9 cellular contexts compared by ENCODE assay signal in the genomic region with DNA sequence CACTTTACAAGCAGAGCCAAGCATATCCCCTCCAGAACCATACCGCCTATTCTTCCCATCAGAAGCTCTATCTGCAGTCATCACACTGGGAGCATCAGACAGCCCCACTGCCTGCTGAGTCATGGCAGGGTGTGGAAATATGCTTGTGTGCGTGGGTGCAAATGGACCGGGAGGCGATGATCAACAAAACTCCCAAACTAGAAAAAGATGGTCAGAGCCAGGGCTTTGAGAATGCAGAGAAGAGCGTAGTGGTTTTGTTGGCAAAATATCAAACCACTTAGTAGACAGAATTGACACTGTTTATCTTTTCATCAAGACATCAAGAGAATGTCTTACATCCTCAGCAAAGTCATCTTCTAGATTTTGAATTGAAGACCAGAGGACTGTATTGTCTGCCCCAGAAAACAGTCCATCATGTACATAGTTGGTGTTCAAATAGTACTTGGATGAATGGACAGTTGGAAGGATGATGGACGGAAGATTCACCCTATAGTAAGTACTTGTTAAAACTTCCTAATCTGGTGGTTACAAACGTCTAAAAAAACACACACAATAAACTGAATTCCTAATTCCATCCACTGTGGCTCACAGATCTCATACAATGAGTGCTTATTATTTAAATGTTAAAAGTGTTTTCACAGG. TPM values are rescaled to one million over a fixed set of nuclear protein-coding genes. Genes with fewer than 3 reads are reported as not detected.
DNase-seq lines count a peak whose midpoint lies in the region; ATAC-seq, FAIRE-seq and TF ChIP-seq lines count a peak whose summit lies in the region.
"Had no signal": no experiment of that assay in that cellular context is flagged by ENCODE, and none has a peak within 500 bp of the region (broad histone marks: within the 10 kb centered on the region; RNA-seq: fewer than 3 reads in every experiment).

No MANE protein-coding gene starts in this region.

- POLR2A ChIA-PET in K562 (lab: Yijun Ruan, JAX), result no interaction called here

- H3K23ac ChIP-seq in neuronal stem cell (ENCODE audit: low read depth, low read length, poor library complexity), result no peak overlapping the region

- H3K9ac ChIP-seq in K562 (ENCODE audit: insufficient read depth in 1 of 2, low read depth in 2 of 2, low read length in 2 of 2) (no peak overlapping the region), neuronal stem cell (ENCODE audit: low read depth, low read length, poor library complexity) (no peak overlapping the region)

- H4K20me1 ChIP-seq in K562 (replicated peaks; ENCODE audit: control insufficient read depth, insufficient read depth, low read length), result no peaks in the 10 kb centered on the region

- H2BK5ac ChIP-seq in neuronal stem cell (ENCODE audit: low read length), result no peak overlapping the region

- H3K27ac Mint-ChIP-seq in Calu3 (ENCODE audit: unreplicated experiment), result no peak overlapping the region

- H2AK5ac ChIP-seq in neuronal stem cell (ENCODE audit: low read depth, low read length), result peak overlapping the region; percentile 2

- no peak overlapping the region for H2AFZ ChIP-seq in K562 (ENCODE audit: low read depth, low read length)
- H2AFZ ChIP-seq in neuronal stem cell (ENCODE audit: low read length), result no peak overlapping the region

- peak; percentile 19 for FAIRE-seq in K562 (lab: Jason Lieb, UNC)

- WGBS in K562 (ENCODE audit: insufficient coverage, low coverage, missing lambda C conversion rate), result 2% methylated on average over 5 of the region's 7 CpGs
- no CpG with 5 or more reads among the region's 7 CpGs for WGBS in neuronal stem cell (ENCODE audit: extremely low coverage in 2 of 2, insufficient read length in 2 of 2, insufficient replicate concordance in 1 of 2), 2 donors

- DNase-seq in AG20443 (ENCODE audit: low spot score) (peak; percentile 93), NB4 (ENCODE audit: low read depth) (peak; percentile 45), K562 (ENCODE audit: extremely low read depth in 1 of 4, low spot score in 3 of 4) (peak; percentile 23 to 34 (median 29)), neuronal stem cell (ENCODE audit: low spot score) (no peak), NCI-H187 treated with DMSO at 0.1 percent for 48 hours (lab: John Stamatoyannopoulos, UW) (no peak), NCI-H748 (lab: John Stamatoyannopoulos, UW; ENCODE audit: unreplicated experiment) (no peak), Calu3 (no peak)
- DNase-seq: SW 1271 had no signal

- no peaks in the 10 kb centered on the region for H3K9me1 ChIP-seq in K562 (ENCODE audit: control insufficient read depth, insufficient read depth, low read length)

- in situ Hi-C loops in K562 (cut with MboI), result loop anchor here (5.0 to 25.0 kb wide), 3 partner anchors 125 to 393 kb away; a partner anchor contains a TSS

- no peak overlapping the region for H2BK15ac ChIP-seq in neuronal stem cell (ENCODE audit: low read length)

- H3K4me1 Mint-ChIP-seq in Calu3 (ENCODE audit: low read depth, unreplicated experiment), result no peaks in the 10 kb centered on the region

- H3K36me3 ChIP-seq in K562 (ENCODE audit: control insufficient read depth, insufficient read depth, low read length), result no peaks in the 10 kb centered on the region
- no peaks in the 10 kb centered on the region for H3K36me3 ChIP-seq in neuronal stem cell (replicated peaks in 1 of 2; ENCODE audit: control insufficient read depth in 2 of 2, insufficient read depth in 2 of 2, low read length in 2 of 2)

- intact Hi-C loops in K562 (cut with micrococcal nuclease) (no loop called here), Calu3 (cut with micrococcal nuclease; ENCODE audit: unreplicated experiment) (no loop called here)

- H3K9me3 ChIP-seq in K562 (replicated peaks; ENCODE audit: control insufficient read depth, insufficient read depth, low read depth, low read length) (no peaks in the 10 kb centered on the region), neuronal stem cell (replicated peaks in 1 of 2; ENCODE audit: control insufficient read depth in 2 of 2, insufficient read depth in 1 of 2, low read depth in 1 of 2, low read length in 2 of 2) (no peaks in the 10 kb centered on the region)

- TF ChIP-seq RAD21 in K562 (CRISPR knock-in tag; conservative IDR thresholded peaks at IDR 0.05 in 1 of 2, IDR thresholded peaks at IDR 0.05 in 1 of 2), result no peak

- H3K18ac ChIP-seq in neuronal stem cell (ENCODE audit: low read length), result no peak overlapping the region

- H3K4me2 ChIP-seq in K562 (ENCODE audit: insufficient read depth, low read length), result no peak overlapping the region
- no peak overlapping the region for H3K4me2 ChIP-seq in neuronal stem cell (ENCODE audit: insufficient read depth, low read length, poor library complexity, severe bottlenecking)

- no peak overlapping the region for H2BK120ac ChIP-seq in neuronal stem cell (ENCODE audit: low read depth, low read length)

- no peak overlapping the region for H3K4me3 Mint-ChIP-seq in Calu3 (ENCODE audit: low read depth, unreplicated experiment)

- CTCF ChIA-PET in K562 (lab: Yijun Ruan, JAX; ENCODE audit: low intra/inter-chr PET ratio), result interaction anchor here (0.7 kb wide), 1 partner anchor 209 kb away, joined by 4 read pairs; no protein-coding TSS in a partner anchor
- CTCF ChIA-PET in Calu3 (lab: Charles Lee), result no interaction called here

- peaks cover 5% of the 10 kb centered on the region for H3K36me3 Mint-ChIP-seq in Calu3 (ENCODE audit: insufficient read depth, unreplicated experiment)

- peaks cover 14% of the 10 kb centered on the region for H3K27me3 Mint-ChIP-seq in Calu3 (ENCODE audit: unreplicated experiment)

- H2BK12ac ChIP-seq in neuronal stem cell (ENCODE audit: low read length), result no peak overlapping the region

- H3K14ac ChIP-seq in neuronal stem cell (ENCODE audit: low read length), result no peak overlapping the region

- H3K4ac ChIP-seq in neuronal stem cell (ENCODE audit: low read length), result no peak overlapping the region

- H3K9me3 Mint-ChIP-seq in Calu3 (ENCODE audit: low read depth, unreplicated experiment), result no peaks in the 10 kb centered on the region

- TF ChIP-seq CTCF in NB4 (IDR thresholded peaks at IDR 0.05; ENCODE audit: low read depth, low read length), result no peak
- no peak for TF ChIP-seq CTCF in K562 (IDR thresholded peaks at IDR 0.05 in 2 of 3, conservative IDR thresholded peaks at IDR 0.05 in 1 of 3; ENCODE audit: insufficient read depth in 2 of 3, low read depth in 1 of 3, low read length in 3 of 3)
- TF ChIP-seq CTCF in Calu3 (IDR thresholded peaks at IDR 0.05; ENCODE audit: unreplicated experiment), result no peak

- no peak overlapping the region for H4K8ac ChIP-seq in neuronal stem cell (ENCODE audit: low read depth, low read length)

- ATAC-seq in K562, result no peak
- no peak for ATAC-seq in HG02852 (IDR thresholded peaks at IDR 0.05; ENCODE audit: unreplicated experiment)

- H3K27me3 ChIP-seq in K562 (ENCODE audit: control insufficient read depth in 2 of 2, insufficient read depth in 2 of 2, low read length in 2 of 2) (peaks cover 10 to 45% of the 10 kb centered on the region in 2 experiments; a peak in 3 of 5 replicates), neuronal stem cell (ENCODE audit: control insufficient read depth in 3 of 3, insufficient read depth in 3 of 3, low read depth in 1 of 3, low read length in 3 of 3) (no peaks in the 10 kb centered on the region)

- H3K79me2 ChIP-seq in K562 (ENCODE audit: control insufficient read depth, insufficient read depth, low read length), result no peaks in the 10 kb centered on the region

- H3K79me1 ChIP-seq in neuronal stem cell (ENCODE audit: low read depth, low read length), result no peaks in the 10 kb centered on the region

- H3K4me3 ChIP-seq in NB4 (ENCODE audit: low read depth, low read length) (no peak overlapping the region), K562 (no peak overlapping the region), neuronal stem cell (ENCODE audit: low read length in 2 of 2) (no peak overlapping the region)

- no peaks in the 10 kb centered on the region; a peak in 1 of 5 replicates for H3K4me1 ChIP-seq in K562 (replicated peaks in 1 of 2; ENCODE audit: control insufficient read depth in 2 of 2, insufficient read depth in 2 of 2, low read length in 2 of 2)
- peaks cover 6 to 14% of the 10 kb centered on the region in 2 donors for H3K4me1 ChIP-seq in neuronal stem cell (ENCODE audit: control insufficient read depth in 2 of 2, insufficient read depth in 1 of 2, low read depth in 1 of 2, low read length in 2 of 2)

- BruUV-seq in K562 (replicated peaks; lab: Mats Ljungman, UMichigan) (no TSS peak), Calu3 (replicated peaks; lab: Mats Ljungman, UMichigan) (no TSS peak)

- no peak overlapping the region for H4K91ac ChIP-seq in neuronal stem cell (ENCODE audit: low read depth, low read length, poor library complexity)

- no peak overlapping the region for H3K27ac ChIP-seq in K562 (ENCODE audit: extremely low read depth, low read depth, low read length)
- H3K27ac ChIP-seq in neuronal stem cell (replicated peaks; ENCODE audit: low read length), result no peak overlapping the region

- no peak; the same call in 1 of the 2 replicates for TF ChIP-seq EP300 in K562 (IDR thresholded peaks at IDR 0.05; ENCODE audit: low read length)

- no peak for TF ChIP-seq POLR2A in NB4 (IDR thresholded peaks at IDR 0.05; ENCODE audit: extremely low read depth, insufficient read length)
- TF ChIP-seq POLR2A in K562 (conservative IDR thresholded peaks at IDR 0.05), result no peak

TF ChIP-seq in K562, 482 proteins besides CTCF, POLR2A, EP300 and RAD21 (continues in another document):
- TF ChIP-seq ZNF384 (IDR thresholded peaks at IDR 0.05; ENCODE audit: low read depth, low read length) (no peak), CBFA2T3 (IDR thresholded peaks at IDR 0.05) (0 out of 2 replicates have a peak, but pooled peaks have one; percentile 6), FOSL1 (tag; conservative IDR thresholded peaks at IDR 0.05) (peak; percentile 56), ZNF324 (CRISPR knock-in tag; IDR thresholded peaks at IDR 0.05) (no peak)

RNA-seq across cellular contexts. Expression of a gene that starts 54.9 kb away (rescaled TPM):
- 0.02 TPM in 1 of 2 replicates, not detected in the other for total RNA-seq in K562 (2011; cell fraction: chromatin; rRNA removed; ENCODE audit: low replicate concordance)
- 0.33 TPM in 1 of 2 replicates, not detected in the other for total RNA-seq in K562 (2011; cell fraction: nucleolus; rRNA removed)
- total RNA-seq in K562 (2011; cell fraction: nucleoplasm; rRNA removed), result not detected in 2 replicates
- total RNA-seq in K562 (2014; rRNA removed), result not detected in 2 replicates
- total RNA-seq in K562 (2014; rRNA removed; fragmentation: Illumina TruSeq; extraction: Trizol), result not detected in 2 replicates
- not detected in 2 replicates for total RNA-seq in K562 (2015; rRNA removed; fragmentation: Illumina TruSeq; extraction: Trizol)
- 0.40 and 0.53 TPM in 2 replicates for total RNA-seq in K562 (2021)
- not detected in 2 replicates for polyA plus RNA-seq in K562 (2011; rRNA removed)
- 0.04 and 0.07 TPM in 2 replicates for polyA plus RNA-seq in K562 (2011; cell fraction: cytosol; rRNA removed)
- 0.01 TPM in 2 replicates for polyA plus RNA-seq in K562 (2011; cell fraction: nucleus; rRNA removed)
- 0.01 TPM in 2 replicates for polyA plus RNA-seq in K562 (2012)
- not detected in 2 replicates for polyA plus RNA-seq in K562 (2014; fragmentation: Illumina TruSeq; extraction: Trizol)
- polyA plus RNA-seq in K562 (2014; fragmentation: Nextera tagmentation; extraction: Ambion mirVana), result not detected
- polyA plus RNA-seq in K562 (2014; rRNA removed), result not detected in 2 replicates
- polyA minus RNA-seq in K562 (2011; rRNA and poly(A)+ RNA removed), result not detected in 2 replicates
- not detected in 2 replicates for polyA minus RNA-seq in K562 (2011; cell fraction: cytosol; rRNA and poly(A)+ RNA removed)
- polyA minus RNA-seq in K562 (2011; cell fraction: nucleus; rRNA and poly(A)+ RNA removed), result not detected in 2 replicates
- polyA plus RNA-seq in neuronal stem cell (2013, experiment 1 of 2), result 0.24 TPM
- 0.25 TPM for polyA plus RNA-seq in neuronal stem cell (2013, experiment 2 of 2)
- not detected in 2 replicates for total RNA-seq in Calu3 (2022)

Comparison
In these comparisons a context has a peak if more than half of its experiments do, and no peak if none do; other contexts are left out.
1. DNase-seq: peak in AG20443 (single experiment), NB4 (single experiment) and K562 (4 of 4); none in neuronal stem cell (single experiment), NCI-H187 treated with DMSO at 0.1 percent for 48 hours (single experiment), NCI-H748 (single experiment) and Calu3 (single experiment).